In genomic region chr2:174615951-174616436, GRCh38 we compare ENCODE assay signal across 9 cellular contexts. TPM values are rescaled to one million over a fixed set of nuclear protein-coding genes. Genes with fewer than 3 reads are reported as not detected.
DNase-seq lines count a peak whose midpoint lies in the region; ATAC-seq lines count a peak whose summit lies in the region.
"Had no signal": no experiment of that assay in that cellular context is flagged by ENCODE, and none has a peak within 500 bp of the region (broad histone marks: within the 10 kb centered on the region; RNA-seq: fewer than 3 reads in every experiment).

No MANE protein-coding gene starts in this region.

- H3K36me3 Mint-ChIP-seq in activated CD4-positive, alpha-beta T cell treated with anti-CD3 and anti-CD28 coated beads, Interleukin-2, amount 10 ng/mL, durations not matched to agents 7 days and 5 days (ENCODE audit: low read depth), result peaks cover 79% of the 10 kb centered on the region
- peaks cover 58% of the 10 kb centered on the region for H3K36me3 Mint-ChIP-seq in T-helper 1 cell treated with Interleukin-12 subunit alpha and Interleukin-12 subunit beta and Interleukin-4 antibody, amounts not matched to agents 30 μg/mL and 1 μg/mL, for 36 hours (ENCODE audit: low read depth)

- POLR2A ChIA-PET in activated CD4-positive, alpha-beta T cell treated with anti-CD3 and anti-CD28 coated beads, Interleukin-2, amount 10 ng/mL, durations not matched to agents 7 days and 5 days (lab: Charles Lee), result interaction anchor here (1.0 to 1.7 kb wide), 2 partner anchors 17 to 21 kb away, joined by 4 to 5 read pairs; no protein-coding TSS in a partner anchor

- no peak overlapping the region for H3K9ac ChIP-seq in subcutaneous abdominal adipose tissue (ENCODE audit: low read length in 5 of 5)

- no peaks in the 10 kb centered on the region for H3K27me3 Mint-ChIP-seq in activated CD4-positive, alpha-beta T cell treated with anti-CD3 and anti-CD28 coated beads, Interleukin-2, amount 10 ng/mL, durations not matched to agents 7 days and 5 days
- H3K27me3 Mint-ChIP-seq in T-helper 1 cell treated with Interleukin-12 subunit alpha and Interleukin-12 subunit beta and Interleukin-4 antibody, amounts not matched to agents 30 μg/mL and 1 μg/mL, for 36 hours (ENCODE audit: low read depth), result no peaks in the 10 kb centered on the region

- DNase-seq in activated CD4-positive, alpha-beta T cell treated with anti-CD3 and anti-CD28 coated beads, Interleukin-2, amount 10 ng/mL, durations not matched to agents 7 days and 5 days, result no peak
- no peak for DNase-seq in activated CD4-positive, alpha-beta T cell treated with anti-CD3 and anti-CD28 coated beads for 4 hours
- peak; percentile 78 for DNase-seq in fibroblast of peridontal ligament (ENCODE audit: extremely low read depth)
- DNase-seq: SHP77 treated with DMSO at 0.1 percent for 48 hours had no signal

- ATAC-seq in HG03280 (IDR thresholded peaks at IDR 0.05; ENCODE audit: unreplicated experiment) (no peak), GM21737 (IDR thresholded peaks at IDR 0.05; ENCODE audit: unreplicated experiment) (no peak), GM19395 (IDR thresholded peaks at IDR 0.05; ENCODE audit: unreplicated experiment) (no peak)

- H3K27ac ChIP-seq in subcutaneous abdominal adipose tissue (ENCODE audit: low read depth, low read length), result peak overlapping the region; percentile 31

- CTCF ChIA-PET in activated CD4-positive, alpha-beta T cell treated with anti-CD3 and anti-CD28 coated beads, Interleukin-2, amount 10 ng/mL, durations not matched to agents 7 days and 5 days (lab: Charles Lee), result interaction anchor here (1.4 to 8.8 kb wide), 3 partner anchors 10 to 18 kb away, joined by 3 to 91 read pairs (median 4); partner anchors contain the start of gene WIPF1

- no peak overlapping the region for H3K4me3 ChIP-seq in subcutaneous abdominal adipose tissue (ENCODE audit: low read depth in 1 of 5, low read length in 5 of 5)

- peaks cover 87% of the 10 kb centered on the region for H3K4me1 Mint-ChIP-seq in activated CD4-positive, alpha-beta T cell treated with anti-CD3 and anti-CD28 coated beads, Interleukin-2, amount 10 ng/mL, durations not matched to agents 7 days and 5 days
- H3K4me1 Mint-ChIP-seq in T-helper 1 cell treated with Interleukin-12 subunit alpha and Interleukin-12 subunit beta and Interleukin-4 antibody, amounts not matched to agents 30 μg/mL and 1 μg/mL, for 36 hours (ENCODE audit: low read depth), result peaks cover 75% of the 10 kb centered on the region

- peak overlapping the region; percentile 32 for H3K4me3 Mint-ChIP-seq in activated CD4-positive, alpha-beta T cell treated with anti-CD3 and anti-CD28 coated beads, Interleukin-2, amount 10 ng/mL, durations not matched to agents 7 days and 5 days
- peak overlapping the region; percentile 66 for H3K4me3 Mint-ChIP-seq in T-helper 1 cell treated with Interleukin-12 subunit alpha and Interleukin-12 subunit beta and Interleukin-4 antibody, amounts not matched to agents 30 μg/mL and 1 μg/mL, for 36 hours

- H3K9me3 ChIP-seq in subcutaneous abdominal adipose tissue (ENCODE audit: control insufficient read depth in 5 of 5, low read length in 5 of 5), result no peaks in the 10 kb centered on the region

- H3K27me3 ChIP-seq in subcutaneous abdominal adipose tissue (ENCODE audit: control insufficient read depth in 5 of 5, insufficient read depth in 4 of 5, low read length in 5 of 5), result no peaks in the 10 kb centered on the region

- H3K27ac Mint-ChIP-seq in activated CD4-positive, alpha-beta T cell treated with anti-CD3 and anti-CD28 coated beads, Interleukin-2, amount 10 ng/mL, durations not matched to agents 7 days and 5 days, result peak overlapping the region; percentile 85
- H3K27ac Mint-ChIP-seq in T-helper 1 cell treated with Interleukin-12 subunit alpha and Interleukin-12 subunit beta and Interleukin-4 antibody, amounts not matched to agents 30 μg/mL and 1 μg/mL, for 36 hours, result peak overlapping the region; percentile 81

- H3K4me1 ChIP-seq in subcutaneous abdominal adipose tissue (ENCODE audit: control insufficient read depth in 5 of 5, insufficient read depth in 5 of 5, low read length in 5 of 5), result peaks cover 0 to 24% (median 15%) of the 10 kb centered on the region in 5 donors

- peaks cover 0 to 3% (median 2%) of the 10 kb centered on the region in 5 donors for H3K36me3 ChIP-seq in subcutaneous abdominal adipose tissue (ENCODE audit: control insufficient read depth in 5 of 5, insufficient read depth in 5 of 5, low read length in 5 of 5)

- H3K9me3 Mint-ChIP-seq in activated CD4-positive, alpha-beta T cell treated with anti-CD3 and anti-CD28 coated beads, Interleukin-2, amount 10 ng/mL, durations not matched to agents 7 days and 5 days, result no peaks in the 10 kb centered on the region
- no peaks in the 10 kb centered on the region for H3K9me3 Mint-ChIP-seq in T-helper 1 cell treated with Interleukin-12 subunit alpha and Interleukin-12 subunit beta and Interleukin-4 antibody, amounts not matched to agents 30 μg/mL and 1 μg/mL, for 36 hours

RNA-seq across cellular contexts. Expression of gene WIPF1, which starts 18.4 kb away (rescaled TPM):
- total RNA-seq in activated CD4-positive, alpha-beta T cell treated with anti-CD3 and anti-CD28 coated beads, Interleukin-2, amount 10 ng/mL, durations not matched to agents 7 days and 5 days, result 100 to 1,000 TPM; 378 to 423 TPM
